In the genomic region with DNA sequence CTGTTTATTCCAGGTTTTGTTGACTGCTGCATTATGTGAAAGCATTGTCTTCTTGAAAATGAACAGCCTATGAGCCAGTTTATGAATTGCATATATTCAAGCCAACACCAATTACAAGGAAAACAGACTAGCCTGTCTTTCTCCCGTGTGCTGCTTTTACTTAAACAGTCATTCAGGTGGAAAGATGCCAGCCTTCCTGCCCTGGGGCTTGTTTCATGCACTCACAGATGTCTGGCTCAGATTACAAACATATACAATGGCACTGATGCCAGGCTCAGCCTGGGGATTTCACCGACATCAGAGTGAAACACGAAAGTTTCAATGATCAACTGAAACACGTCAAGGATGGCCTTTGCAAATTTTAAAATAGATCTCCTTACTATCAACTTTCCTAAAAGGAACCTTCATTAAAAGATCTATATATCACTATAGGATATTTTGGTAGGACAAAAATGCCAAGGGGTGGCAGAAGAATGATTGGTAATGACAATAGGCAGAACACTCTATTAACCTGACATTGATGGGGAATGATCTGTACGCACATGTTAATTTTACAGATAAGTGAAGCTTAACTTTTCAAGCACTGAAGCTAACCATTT, we compare ENCODE assay signal across 1 cellular context.
TF ChIP-seq lines count a peak whose summit lies in the region.

No MANE protein-coding gene starts in this region.

TF ChIP-seq in SK-N-SH, 30 proteins besides CTCF, POLR2A, EP300 and RAD21 (continued from another document):
- TF ChIP-seq, protein P1, sequence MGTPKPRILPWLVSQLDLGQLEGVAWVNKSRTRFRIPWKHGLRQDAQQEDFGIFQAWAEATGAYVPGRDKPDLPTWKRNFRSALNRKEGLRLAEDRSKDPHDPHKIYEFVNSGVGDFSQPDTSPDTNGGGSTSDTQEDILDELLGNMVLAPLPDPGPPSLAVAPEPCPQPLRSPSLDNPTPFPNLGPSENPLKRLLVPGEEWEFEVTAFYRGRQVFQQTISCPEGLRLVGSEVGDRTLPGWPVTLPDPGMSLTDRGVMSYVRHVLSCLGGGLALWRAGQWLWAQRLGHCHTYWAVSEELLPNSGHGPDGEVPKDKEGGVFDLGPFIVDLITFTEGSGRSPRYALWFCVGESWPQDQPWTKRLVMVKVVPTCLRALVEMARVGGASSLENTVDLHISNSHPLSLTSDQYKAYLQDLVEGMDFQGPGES (IDR thresholded peaks at IDR 0.05; ENCODE audit: low read depth, low read length), result no peak
- TF ChIP-seq TEAD4 (IDR thresholded peaks at IDR 0.05; ENCODE audit: borderline replicate concordance, insufficient read depth) (peak; percentile 73), EZH2phosphoT487 (IDR thresholded peaks at IDR 0.05; ENCODE audit: borderline replicate concordance, low read depth) (no peak), RFX5 (IDR thresholded peaks at IDR 0.05; ENCODE audit: low read length) (no peak), RCOR1 (IDR thresholded peaks at IDR 0.05; ENCODE audit: low read length) (peak; percentile 90), JUND (IDR thresholded peaks at IDR 0.05) (peak; percentile 76), GATA2 (CRISPR knock-in tag; IDR thresholded peaks at IDR 0.05) (peak; percentile 98), YY1 (IDR thresholded peaks at IDR 0.05; ENCODE audit: low read depth) (no peak), TCF12 (IDR thresholded peaks at IDR 0.05) (peak; percentile 98), SMC3 (IDR thresholded peaks at IDR 0.05; ENCODE audit: low read depth, low read length) (no peak; the same call in 1 of the 2 replicates), GABPA (IDR thresholded peaks at IDR 0.05; ENCODE audit: low read depth) (no peak), RXRA (IDR thresholded peaks at IDR 0.05; ENCODE audit: borderline replicate concordance, low read depth) (peak; percentile 71; the same call in 1 of the 2 replicates), CHD2 (IDR thresholded peaks at IDR 0.05; ENCODE audit: low read length, partially characterized antibody) (peak; percentile 85)
- TF ChIP-seq, protein P2, sequence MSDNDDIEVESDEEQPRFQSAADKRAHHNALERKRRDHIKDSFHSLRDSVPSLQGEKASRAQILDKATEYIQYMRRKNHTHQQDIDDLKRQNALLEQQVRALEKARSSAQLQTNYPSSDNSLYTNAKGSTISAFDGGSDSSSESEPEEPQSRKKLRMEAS (IDR thresholded peaks at IDR 0.05; ENCODE audit: low read depth), result peak; percentile 37; the same call in 1 of the 2 replicates
- TF ChIP-seq, protein P3, sequence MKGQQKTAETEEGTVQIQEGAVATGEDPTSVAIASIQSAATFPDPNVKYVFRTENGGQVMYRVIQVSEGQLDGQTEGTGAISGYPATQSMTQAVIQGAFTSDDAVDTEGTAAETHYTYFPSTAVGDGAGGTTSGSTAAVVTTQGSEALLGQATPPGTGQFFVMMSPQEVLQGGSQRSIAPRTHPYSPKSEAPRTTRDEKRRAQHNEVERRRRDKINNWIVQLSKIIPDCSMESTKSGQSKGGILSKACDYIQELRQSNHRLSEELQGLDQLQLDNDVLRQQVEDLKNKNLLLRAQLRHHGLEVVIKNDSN (IDR thresholded peaks at IDR 0.05; ENCODE audit: borderline replicate concordance, low read depth), result no peak
